8 cellular contexts compared by ENCODE assay signal in the genomic region with DNA sequence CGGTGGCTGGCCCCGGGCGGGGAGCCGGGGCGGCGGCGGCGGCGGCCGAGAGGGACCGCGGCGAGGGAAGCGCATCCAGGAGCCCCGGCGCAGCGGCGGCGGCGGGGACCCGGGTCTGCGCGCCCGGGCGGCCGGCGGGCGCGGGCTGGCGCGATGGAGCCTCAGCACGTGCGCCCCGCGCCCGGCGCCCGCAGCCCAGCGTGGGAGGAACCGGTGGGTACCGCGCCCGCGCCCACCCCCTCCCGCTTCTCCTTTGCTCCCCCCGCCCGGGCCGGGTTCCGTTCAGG. TPM values are rescaled to one million over a fixed set of nuclear protein-coding genes. Genes with fewer than 3 reads are reported as not detected.
DNase-seq lines count a peak whose midpoint lies in the region; ATAC-seq and TF ChIP-seq lines count a peak whose summit lies in the region.

No MANE protein-coding gene starts in this region.

- H3K4me1 Mint-ChIP-seq in activated CD4-positive, alpha-beta T cell treated with anti-CD3 and anti-CD28 coated beads for 36 hours, result peaks cover 24% of the 10 kb centered on the region

- peak overlapping the region; percentile 84 for H3K4me3 Mint-ChIP-seq in activated CD4-positive, alpha-beta T cell treated with anti-CD3 and anti-CD28 coated beads for 36 hours

- no peak for TF ChIP-seq CTCF in WI38 (IDR thresholded peaks at IDR 0.05; ENCODE audit: low read depth, low read length)
- TF ChIP-seq CTCF in testis (IDR thresholded peaks at IDR 0.05), result no peak

- H3K4me3 ChIP-seq in WI38 (ENCODE audit: low read depth, low read length) (peak overlapping the region; percentile 85), iPS-11a (ENCODE audit: low read depth, low read length) (peak overlapping the region; percentile 69), testis (peak overlapping the region; percentile 80)

- CTCF ChIA-PET in activated CD4-positive, alpha-beta T cell treated with anti-CD3 and anti-CD28 coated beads for 36 hours (lab: Charles Lee), result no interaction called here

- H3K36me3 Mint-ChIP-seq in activated CD4-positive, alpha-beta T cell treated with anti-CD3 and anti-CD28 coated beads for 36 hours (ENCODE audit: low read depth), result peaks cover 17% of the 10 kb centered on the region

- peak overlapping the region in 1 of 2 donors; percentile 94 for H3K27ac ChIP-seq in testis

- WGBS in testis, 2 donors, result 0% methylated on average over 16 of the region's 49 CpGs; no CpG with 5 or more reads in 1 of the 2 donors

- H3K27me3 Mint-ChIP-seq in activated CD4-positive, alpha-beta T cell treated with anti-CD3 and anti-CD28 coated beads for 36 hours, result peaks cover 5% of the 10 kb centered on the region

- no peak for DNase-seq in activated CD4-positive, alpha-beta T cell treated with anti-CD3 and anti-CD28 coated beads for 36 hours
- no peak for DNase-seq in activated CD4-positive, alpha-beta T cell treated with anti-CD3 and anti-CD28 coated beads, Interleukin-2, amount 50 U/mL, for 4 hours
- DNase-seq in testis (no peak), NCI-H2227 treated with DMSO at 0.1 percent for 48 hours (lab: John Stamatoyannopoulos, UW) (no peak), islet precursor cell (no peak)
- DNase-seq in stimulated activated naive CD4-positive, alpha-beta T cell treated with Interleukin-2 at 50 U/mL for 16 hours (lab: John Stamatoyannopoulos, UW), result no peak

- no peak for TF ChIP-seq POLR2A in testis (IDR thresholded peaks at IDR 0.05)

- H3K9me3 Mint-ChIP-seq in activated CD4-positive, alpha-beta T cell treated with anti-CD3 and anti-CD28 coated beads for 36 hours (ENCODE audit: low read depth), result peaks cover 3% of the 10 kb centered on the region

- ATAC-seq in activated CD4-positive, alpha-beta T cell treated with anti-CD3 and anti-CD28 coated beads for 36 hours, result no peak

- POLR2A ChIA-PET in activated CD4-positive, alpha-beta T cell treated with anti-CD3 and anti-CD28 coated beads for 36 hours (lab: Charles Lee), result interaction anchor here (0.5 to 0.6 kb wide), 2 partner anchors 98 to 211 kb away, joined by 3 to 6 read pairs; no protein-coding TSS in a partner anchor

- H3K4me1 ChIP-seq in testis, result peaks cover 8% of the 10 kb centered on the region

- H3K27me3 ChIP-seq in testis, result no peaks in the 10 kb centered on the region

- intact Hi-C loops in activated CD4-positive, alpha-beta T cell treated with anti-CD3 and anti-CD28 coated beads for 36 hours (cut with DNase I, micrococcal nuclease), result loop anchor here (1.0 to 10.0 kb wide), 13 partner anchors 8 to 1266 kb away; a partner anchor contains a TSS
- intact Hi-C loops in testis (cut with DNase I; ENCODE audit: low total_unique reads), result no loop called here

- no peaks in the 10 kb centered on the region for H3K9me3 ChIP-seq in testis

- H3K27ac Mint-ChIP-seq in activated CD4-positive, alpha-beta T cell treated with anti-CD3 and anti-CD28 coated beads for 36 hours, result no peak overlapping the region

- H3K36me3 ChIP-seq in testis (ENCODE audit: low read depth, missing control alignments), result no peaks in the 10 kb centered on the region

RNA-seq across cellular contexts. Expression of a gene that starts 7.8 kb away (rescaled TPM):
- 10 to 100 TPM; 15.2 to 16.2 TPM for total RNA-seq in activated CD4-positive, alpha-beta T cell treated with anti-CD3 and anti-CD28 coated beads for 36 hours
- 10 to 100 TPM in 1 of 2 donors, 1 to 10 TPM in 1; 6.3 to 11.5 TPM for total RNA-seq in testis
- 9.8 TPM for polyA plus RNA-seq in testis (ENCODE audit: insufficient read depth, low read depth, low replicate concordance)
